In genomic region chr15:96273317-96274086, GRCh38 we compare ENCODE assay signal across 11 cellular contexts. TPM values are rescaled to one million over a fixed set of nuclear protein-coding genes. Genes with fewer than 3 reads are reported as not detected.
A peak's percentile ranks its signal among the peaks of the same experiment; 100 is the strongest.
DNase-seq lines count a peak whose midpoint lies in the region; ATAC-seq and TF ChIP-seq lines count a peak whose summit lies in the region.
"Had no signal": no experiment of that assay in that cellular context is flagged by ENCODE, and none has a peak within 500 bp of the region (broad histone marks: within the 10 kb centered on the region; RNA-seq: fewer than 3 reads in every experiment).

No MANE protein-coding gene starts in this region.

- peak; percentile 75 for ATAC-seq in GM21360 (IDR thresholded peaks at IDR 0.05; ENCODE audit: unreplicated experiment)
- ATAC-seq: natural killer cell, upper lobe of right lung had no signal

- no peaks in the 10 kb centered on the region for H3K27me3 ChIP-seq in tibial nerve
- H3K27me3 ChIP-seq: upper lobe of right lung had no signal

- H3K4me1 ChIP-seq in tibial nerve = peaks cover 0 to 12% (median 2%) of the 10 kb centered on the region in 4 donors
- H3K4me1 ChIP-seq: upper lobe of right lung had no signal

- no peak for TF ChIP-seq POLR2A in tibial nerve (IDR thresholded peaks at IDR 0.05)

- peaks cover 0 to 71% (median 0%) of the 10 kb centered on the region in 3 donors for H3K36me3 ChIP-seq in tibial nerve

- no peaks in the 10 kb centered on the region for H3K9me3 ChIP-seq in tibial nerve
- H3K9me3 ChIP-seq: upper lobe of right lung had no signal

- WGBS in tibial nerve, 2 donors = 89 to 95% methylated on average over 15 of the region's 15 CpGs

- no peak overlapping the region for H3K27ac ChIP-seq in tibial nerve
- H3K27ac ChIP-seq: upper lobe of right lung had no signal

- no peak for TF ChIP-seq CTCF in tibial nerve (IDR thresholded peaks at IDR 0.05)

- DNase-seq in AG08395 (ENCODE audit: low spot score) = peak; percentile 85
- peak; percentile 26 for DNase-seq in SK-N-DZ (ENCODE audit: low spot score)
- DNase-seq in hepatic stellate cell (ENCODE audit: low spot score) = peak; percentile 70
- DNase-seq in NCI-H2171 treated with DMSO at 0.1 percent for 48 hours (lab: John Stamatoyannopoulos, UW) = no peak
- DNase-seq in tibial nerve (ENCODE audit: low spot score in 2 of 2) = no peak
- no peak for DNase-seq in foreskin melanocyte
- no peak for DNase-seq in DMS 273 (lab: John Stamatoyannopoulos, UW; ENCODE audit: unreplicated experiment)
- DNase-seq: central memory CD4-positive, alpha-beta T cell; natural killer cell; upper lobe of right lung had no signal

- TF ChIP-seq EP300 in tibial nerve (IDR thresholded peaks at IDR 0.05) = no peak

- H3K4me3 ChIP-seq in tibial nerve = no peak overlapping the region
- H3K4me3 ChIP-seq: upper lobe of right lung had no signal

RNA-seq across cellular contexts. Expression of gene NR2F2, which starts 57.0 kb away (rescaled TPM):
- polyA plus RNA-seq in SK-N-DZ (2014; cell fraction: cytosol; rRNA removed) = 2.2 and 3.2 TPM in 2 replicates
- polyA plus RNA-seq in SK-N-DZ (2014; cell fraction: nucleus; rRNA removed) = 1.5 and 3.6 TPM in 2 replicates
- total RNA-seq in tibial nerve = 100 to 1,000 TPM in 3 of 4 donors, 10 to 100 TPM in 1; 70.8 to 129 (median 124) TPM
- total RNA-seq: natural killer cell had no signal

Comparison
In these comparisons a context has a peak if more than half of its experiments do, and no peak if none do; other contexts are left out.
1. DNase-seq: peak in AG08395 (single experiment), SK-N-DZ (single experiment) and hepatic stellate cell (single experiment); none in NCI-H2171 treated with DMSO at 0.1 percent for 48 hours (single experiment), tibial nerve (0 of 2), foreskin melanocyte (single experiment) and DMS 273 (single experiment).